ENCODE assay signal across 28 cellular contexts in genomic region chr2:36074008-36074407, GRCh38.
"Had no signal": no experiment of that assay in that cellular context is flagged by ENCODE, and none has a peak within 500 bp of the region (broad histone marks: within the 10 kb centered on the region; RNA-seq: fewer than 3 reads in every experiment).

No MANE protein-coding gene starts in this region.

- H3K4me3 ChIP-seq: colonic mucosa, coronary artery, dorsolateral prefrontal cortex, esophagus muscularis mucosa, esophagus squamous epithelium, gastrocnemius medialis, gastroesophageal sphincter, heart left ventricle, heart right ventricle had no signal

- FAIRE-seq: colon, endometrium, endothelial cell of umbilical vein, frontal cortex had no signal

- H3K27ac ChIP-seq: colonic mucosa, coronary artery, dorsolateral prefrontal cortex, epithelial cell of prostate, esophagus muscularis mucosa, esophagus squamous epithelium, foreskin keratinocyte, gastrocnemius medialis, gastroesophageal sphincter, heart left ventricle, heart right ventricle had no signal

- ATAC-seq: effector memory CD8-positive, alpha-beta T cell; esophagus mucosa; foreskin keratinocyte; gastrocnemius medialis; gastroesophageal sphincter; heart left ventricle; heart right ventricle had no signal

- H3K27me3 ChIP-seq: colonic mucosa, dorsolateral prefrontal cortex, esophagus muscularis mucosa, esophagus squamous epithelium, foreskin keratinocyte, gastrocnemius medialis, gastroesophageal sphincter, heart left ventricle had no signal

- H3K36me3 ChIP-seq: colonic mucosa, esophagus muscularis mucosa, esophagus squamous epithelium, gastrocnemius medialis, gastroesophageal sphincter, heart left ventricle, heart right ventricle had no signal

- DNase-seq: colonic mucosa; cortex of kidney; dermis blood vessel endothelial cell; dorsolateral prefrontal cortex; effector CD4-positive, alpha-beta T cell; effector CD8-positive, alpha-beta T cell; effector memory CD4-positive, alpha-beta T cell; effector memory CD8-positive, alpha-beta T cell; endodermal cell; erythroblast; esophagus squamous epithelium; foreskin fibroblast; foreskin keratinocyte; foreskin melanocyte; gastrocnemius medialis; glutamatergic neuron; head of caudate nucleus; heart left ventricle; heart right ventricle had no signal

- H3K9me3 ChIP-seq: colonic mucosa, esophagus muscularis mucosa, esophagus squamous epithelium, gastrocnemius medialis, gastroesophageal sphincter had no signal

- H3K4me1 ChIP-seq: colonic mucosa, esophagus muscularis mucosa, esophagus squamous epithelium, foreskin keratinocyte, gastrocnemius medialis, gastroesophageal sphincter, heart left ventricle, heart right ventricle had no signal
